8 cellular contexts compared by ENCODE assay signal in genomic region chr21:10570803-10571202, GRCh38. TPM values are rescaled to one million over a fixed set of nuclear protein-coding genes. Genes with fewer than 3 reads are reported as not detected.
"Had no signal": no experiment of that assay in that cellular context is flagged by ENCODE, and none has a peak within 500 bp of the region (broad histone marks: within the 10 kb centered on the region; RNA-seq: fewer than 3 reads in every experiment).

No MANE protein-coding gene starts in this region.

RNA-seq across cellular contexts. Expression of gene TPTE, which starts 49.4 kb away (rescaled TPM):
- total RNA-seq: LHCN-M2, MCF 10A, NCI-H460, OCI-LY7, PC-9, Right ventricle myocardium superior, SJSA1 had no signal
- polyA plus RNA-seq: SK-N-SH had no signal
